Comparison of ENCODE assay signal across 8 cellular contexts in genomic region chr2:180980185-180980942, GRCh38. TPM values are rescaled to one million over a fixed set of nuclear protein-coding genes. Genes with fewer than 3 reads are reported as not detected.
DNase-seq lines count a peak whose midpoint lies in the region; ATAC-seq and TF ChIP-seq lines count a peak whose summit lies in the region.

Gene UBE2E3, plus strand, starts transcription at chr2:180980605. Its CDS starts 1,438 bp downstream, at chr2:180982043.

- TF ChIP-seq CTCF in RWPE1 (conservative IDR thresholded peaks at IDR 0.05; ENCODE audit: low read depth) (peak; percentile 71), fibroblast of the aortic adventitia (IDR thresholded peaks at IDR 0.05; ENCODE audit: insufficient read depth, low read length) (peak; percentile 81), nephron progenitor cell (IDR thresholded peaks at IDR 0.05) (peak; percentile 33)

- peak within 1 kb of the TSS; percentile 99 for H3K27ac Mint-ChIP-seq in nephron progenitor cell
- peak within 1 kb of the TSS; percentile 99 for H3K27ac Mint-ChIP-seq in stimulated activated naive CD8-positive, alpha-beta T cell treated with anti-CD3 and anti-CD28 coated beads, Interleukin-15, amount 100 ng/mL, for 72 hours

- DNase-seq in DMS114 treated with DMSO at 0.1 percent for 48 hours (lab: John Stamatoyannopoulos, UW; ENCODE audit: unreplicated experiment) (peak; percentile 30), RWPE1 (ENCODE audit: low spot score) (peak; percentile 64), fibroblast of the aortic adventitia (ENCODE audit: low read depth) (peak; percentile 78), nephron progenitor cell (peak; percentile 87)
- peak; percentile 73 for DNase-seq in activated effector memory CD4-positive, alpha-beta T cell treated with Interleukin-2 at 50 U/mL for 16 hours
- peak; percentile 83 to 86 for DNase-seq in stimulated activated naive CD8-positive, alpha-beta T cell treated with anti-CD3 and anti-CD28 coated beads, Interleukin-15, amount 100 ng/mL, for 72 hours

- peak within 1 kb of the TSS; percentile 99 for H3K4me3 Mint-ChIP-seq in nephron progenitor cell
- H3K4me3 Mint-ChIP-seq in stimulated activated naive CD8-positive, alpha-beta T cell treated with anti-CD3 and anti-CD28 coated beads, Interleukin-15, amount 100 ng/mL, for 72 hours, result peak within 1 kb of the TSS; percentile 95 to 96

- H3K36me3 ChIP-seq in HUES6 (ENCODE audit: control insufficient read depth, insufficient read depth, low read length), result peaks cover 12% of the 10 kb centered on the region; the same call in 1 of the 2 replicates

- H3K4me3 ChIP-seq in HUES6 (ENCODE audit: low read depth, low read length) (peak within 1 kb of the TSS; percentile 93), fibroblast of the aortic adventitia (ENCODE audit: low read depth, low read length) (peak within 1 kb of the TSS; percentile 84)

- POLR2A ChIA-PET in RWPE1 (lab: Yijun Ruan, JAX; ENCODE audit: low non-redundant PET), result interaction anchor here (0.6 to 1.4 kb wide), 2 partner anchors 58 to 302 kb away, joined by 3 read pairs; no protein-coding TSS in a partner anchor

- CTCF ChIA-PET in RWPE1 (lab: Yijun Ruan, JAX), result interaction anchor here (0.6 to 1.1 kb wide), 10 partner anchors 10 to 1093 kb away, joined by 3 to 5 read pairs (median 3); no protein-coding TSS in a partner anchor

- no peaks in the 10 kb centered on the region for H3K27me3 Mint-ChIP-seq in nephron progenitor cell (ENCODE audit: low read depth, poor library complexity)
- no peaks in the 10 kb centered on the region for H3K27me3 Mint-ChIP-seq in stimulated activated naive CD8-positive, alpha-beta T cell treated with anti-CD3 and anti-CD28 coated beads, Interleukin-15, amount 100 ng/mL, for 72 hours

- ATAC-seq in GM21381 (IDR thresholded peaks at IDR 0.05; ENCODE audit: unreplicated experiment), result peak; percentile 74
- peak; percentile 90 for ATAC-seq in stimulated activated naive CD8-positive, alpha-beta T cell treated with anti-CD3 and anti-CD28 coated beads, Interleukin-15, amount 100 ng/mL, for 72 hours

- H3K9me3 ChIP-seq in HUES6 (ENCODE audit: control insufficient read depth, insufficient read depth, low read depth, low read length), result no peaks in the 10 kb centered on the region

- H3K4me1 Mint-ChIP-seq in nephron progenitor cell, result peaks cover 46% of the 10 kb centered on the region
- peaks cover 43% of the 10 kb centered on the region for H3K4me1 Mint-ChIP-seq in stimulated activated naive CD8-positive, alpha-beta T cell treated with anti-CD3 and anti-CD28 coated beads, Interleukin-15, amount 100 ng/mL, for 72 hours

- peak within 1 kb of the TSS; percentile 91 for H3K9ac ChIP-seq in HUES6 (ENCODE audit: low read length)

- H3K27ac ChIP-seq in HUES6 (ENCODE audit: low read depth, low read length) (peak within 1 kb of the TSS; percentile 81; the same call in 1 of the 2 replicates), RWPE1 (peak within 1 kb of the TSS; percentile 86)

- peaks cover 3% of the 10 kb centered on the region for H3K36me3 Mint-ChIP-seq in nephron progenitor cell (ENCODE audit: low read depth)

- H3K27me3 ChIP-seq in HUES6 (ENCODE audit: control insufficient read depth, insufficient read depth, low read length), result no peaks in the 10 kb centered on the region

- H3K9me3 Mint-ChIP-seq in nephron progenitor cell, result no peaks in the 10 kb centered on the region
- no peaks in the 10 kb centered on the region for H3K9me3 Mint-ChIP-seq in stimulated activated naive CD8-positive, alpha-beta T cell treated with anti-CD3 and anti-CD28 coated beads, Interleukin-15, amount 100 ng/mL, for 72 hours

- H3K4me1 ChIP-seq in HUES6 (ENCODE audit: control insufficient read depth, insufficient read depth, low read length), result peaks cover 42% of the 10 kb centered on the region

RNA-seq across cellular contexts. Expression of gene UBE2E3, which starts in this region (rescaled TPM):
- 26.8 and 172 TPM in 2 replicates for total RNA-seq in fibroblast of the aortic adventitia (ENCODE audit: low replicate concordance)

Comparison
In these comparisons a context has a peak if more than half of its experiments do, and no peak if none do; other contexts are left out.
1. Peak in every context shown above with its lines: DNase-seq, ATAC-seq, H3K4me3 ChIP-seq and H3K27ac ChIP-seq.
2. DNase-seq: peak in every context shown above with its lines; median percentile 87 in nephron progenitor cell; 84 in stimulated activated naive CD8-positive, alpha-beta T cell treated with anti-CD3 and anti-CD28 coated beads, Interleukin-15, amount 100 ng/mL, for 72 hours; 78 in fibroblast of the aortic adventitia; 73 in activated effector memory CD4-positive, alpha-beta T cell treated with Interleukin-2 at 50 U/mL for 16 hours; 64 in RWPE1; 30 in DMS114 treated with DMSO at 0.1 percent for 48 hours.